In the genomic region with DNA sequence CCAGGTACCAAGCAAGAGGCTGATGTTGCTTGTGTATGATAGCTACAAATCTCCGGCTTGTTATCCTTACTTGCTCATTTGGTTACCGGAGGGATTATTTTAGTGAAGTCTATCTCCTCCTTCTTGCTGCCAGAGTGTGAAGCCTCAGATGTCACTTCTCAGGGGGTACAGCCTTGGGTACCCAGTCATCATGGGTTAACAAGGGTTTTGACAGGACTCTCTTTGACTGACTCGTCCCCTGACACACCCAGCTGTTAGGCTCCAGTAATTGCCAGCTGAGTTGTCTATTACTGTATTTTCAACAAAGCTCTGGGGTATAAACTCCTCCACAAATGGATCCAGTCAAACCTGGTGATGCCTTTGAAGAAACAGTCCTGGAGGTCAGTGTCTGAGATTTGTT, we compare ENCODE assay signal across 20 cellular contexts. TPM values are rescaled to one million over a fixed set of nuclear protein-coding genes. Genes with fewer than 3 reads are reported as not detected.
DNase-seq lines count a peak whose midpoint lies in the region; ATAC-seq and TF ChIP-seq lines count a peak whose summit lies in the region.
"Had no signal": no experiment of that assay in that cellular context is flagged by ENCODE, and none has a peak within 500 bp of the region (broad histone marks: within the 10 kb centered on the region; RNA-seq: fewer than 3 reads in every experiment).

No MANE protein-coding gene starts in this region.

- H3K9me2 ChIP-seq in neural cell (ENCODE audit: insufficient read depth, low read length), result no peaks in the 10 kb centered on the region

- H2AFZ ChIP-seq in neural cell (ENCODE audit: low read depth, low read length), result no peak overlapping the region

- H3K4me2 ChIP-seq in neural cell (ENCODE audit: low read length), result no peak overlapping the region

- H3K4me3 ChIP-seq in neural cell (ENCODE audit: low read length) (peak overlapping the region; percentile 27), brain microvascular endothelial cell (ENCODE audit: low read depth, low read length) (no peak overlapping the region), body of pancreas (no peak overlapping the region)
- H3K4me3 ChIP-seq: GM12878 had no signal

- H3K27me3 ChIP-seq in neural cell (ENCODE audit: insufficient read depth, low read depth, low read length), result no peaks in the 10 kb centered on the region
- H3K27me3 ChIP-seq in brain microvascular endothelial cell (replicated peaks), result peaks cover 2% of the 10 kb centered on the region
- H3K27me3 ChIP-seq in body of pancreas, result no peaks in the 10 kb centered on the region

- in situ Hi-C loops in brain microvascular endothelial cell (cut with HindIII; ENCODE audit: low pct_ligation_motif_present, low sequenced_read_pairs), result no loop called here

- no peaks in the 10 kb centered on the region for H3F3A ChIP-seq in neural cell (ENCODE audit: insufficient read depth, low read length, poor library complexity, severe bottlenecking)

- no peaks in the 10 kb centered on the region for H3K36me3 Mint-ChIP-seq in stimulated activated naive CD8-positive, alpha-beta T cell treated with anti-CD3 and anti-CD28 coated beads, Interleukin-15, Interleukin-2, amounts not matched to agents 100 ng/mL and 50 ng/mL, for 24 hours (ENCODE audit: low read depth)
- H3K36me3 Mint-ChIP-seq in activated naive CD8-positive, alpha-beta T cell treated with anti-CD3 and anti-CD28 coated beads for 36 hours, result no peaks in the 10 kb centered on the region
- H3K36me3 Mint-ChIP-seq: CD4-positive, alpha-beta memory T cell had no signal

- DNase-seq in stimulated activated naive CD8-positive, alpha-beta T cell treated with anti-CD3 and anti-CD28 coated beads, Interleukin-15, Interleukin-2, amounts not matched to agents 100 U/mL and 50 U/mL, for 24 hours, result no peak
- no peak for DNase-seq in activated naive CD8-positive, alpha-beta T cell treated with anti-CD3 and anti-CD28 coated beads for 36 hours
- DNase-seq in brain microvascular endothelial cell (no peak), NOMO-1 treated with DMSO at 0.1 percent for 48 hours (lab: John Stamatoyannopoulos, UW; ENCODE audit: unreplicated experiment) (no peak), body of pancreas (no peak)
- DNase-seq: ACHN; CD4-positive, alpha-beta memory T cell; DMS79; H9; NCI-H1436; NCI-H2081; NCI-H345; NCI-H526 treated with DMSO at 0.1 percent for 48 hours; NK-92 treated with Interleukin-12 subunit alpha and Interleukin-12 subunit beta, amount 100 ng/mL, for 24 hours had no signal

- H3K9ac ChIP-seq in neural cell (ENCODE audit: low read length), result no peak overlapping the region

- no peak for ATAC-seq in stimulated activated naive CD8-positive, alpha-beta T cell treated with anti-CD3 and anti-CD28 coated beads, Interleukin-15, Interleukin-2, amounts not matched to agents 100 U/mL and 50 U/mL, for 24 hours
- no peak for ATAC-seq in body of pancreas
- ATAC-seq: GM12878, Right ventricle myocardium inferior had no signal

- H4K20me1 ChIP-seq in neural cell (ENCODE audit: insufficient read depth), result no peaks in the 10 kb centered on the region

- peaks cover 4% of the 10 kb centered on the region for H3K27me3 Mint-ChIP-seq in stimulated activated naive CD8-positive, alpha-beta T cell treated with anti-CD3 and anti-CD28 coated beads, Interleukin-15, Interleukin-2, amounts not matched to agents 100 ng/mL and 50 ng/mL, for 24 hours
- peaks cover 7% of the 10 kb centered on the region for H3K27me3 Mint-ChIP-seq in activated naive CD8-positive, alpha-beta T cell treated with anti-CD3 and anti-CD28 coated beads for 36 hours

- TF ChIP-seq CTCF in neural cell (IDR thresholded peaks at IDR 0.05; ENCODE audit: poor library complexity, severe bottlenecking), result no peak
- no peak for TF ChIP-seq CTCF in brain microvascular endothelial cell (IDR thresholded peaks at IDR 0.05; ENCODE audit: low read depth, low read length, missing control alignments)
- no peak for TF ChIP-seq CTCF in body of pancreas (IDR thresholded peaks at IDR 0.05)

- TF ChIP-seq EP300 in neural cell (conservative IDR thresholded peaks at IDR 0.05; ENCODE audit: poor library complexity, severe bottlenecking), result peak; percentile 17

- H3K4me1 ChIP-seq in body of pancreas, result no peaks in the 10 kb centered on the region

- H3K9me3 Mint-ChIP-seq in stimulated activated naive CD8-positive, alpha-beta T cell treated with anti-CD3 and anti-CD28 coated beads, Interleukin-15, Interleukin-2, amounts not matched to agents 100 ng/mL and 50 ng/mL, for 24 hours, result no peaks in the 10 kb centered on the region
- H3K9me3 Mint-ChIP-seq in activated naive CD8-positive, alpha-beta T cell treated with anti-CD3 and anti-CD28 coated beads for 36 hours, result peaks cover 2% of the 10 kb centered on the region

- H3K9me3 ChIP-seq in neural cell (ENCODE audit: low read length) (no peaks in the 10 kb centered on the region), body of pancreas (peaks cover 0 to 4% (median 0%) of the 10 kb centered on the region in 3 donors)

- no peak overlapping the region for H3K27ac ChIP-seq in neural cell (ENCODE audit: low read length)
- no peak overlapping the region for H3K27ac ChIP-seq in brain microvascular endothelial cell
- no peak overlapping the region for H3K27ac ChIP-seq in body of pancreas

- TF ChIP-seq POLR2A in body of pancreas (IDR thresholded peaks at IDR 0.05), result no peak

- H3K36me3 ChIP-seq in neural cell (ENCODE audit: insufficient read depth, low read length) (no peaks in the 10 kb centered on the region), brain microvascular endothelial cell (replicated peaks) (no peaks in the 10 kb centered on the region), body of pancreas (replicated peaks in 1 of 2; ENCODE audit: insufficient read depth in 1 of 2, low read depth in 2 of 2) (no peaks in the 10 kb centered on the region)

- H3K4me3 Mint-ChIP-seq in stimulated activated naive CD8-positive, alpha-beta T cell treated with anti-CD3 and anti-CD28 coated beads, Interleukin-15, Interleukin-2, amounts not matched to agents 100 ng/mL and 50 ng/mL, for 24 hours, result no peak overlapping the region
- H3K4me3 Mint-ChIP-seq in activated naive CD8-positive, alpha-beta T cell treated with anti-CD3 and anti-CD28 coated beads for 36 hours, result peak overlapping the region; percentile 20
- H3K4me3 Mint-ChIP-seq: H9 had no signal

- TF ChIP-seq RAD21 in neural cell (conservative IDR thresholded peaks at IDR 0.05), result no peak

- intact Hi-C loops in body of pancreas (cut with DNase I), result no loop called here

- no peaks in the 10 kb centered on the region for H3K79me2 ChIP-seq in neural cell (replicated peaks; ENCODE audit: insufficient read depth, low read length)

- WGBS in body of pancreas, 2 donors, result 41 to 54% methylated on average over 3 of the region's 3 CpGs

- H3K4me1 Mint-ChIP-seq in stimulated activated naive CD8-positive, alpha-beta T cell treated with anti-CD3 and anti-CD28 coated beads, Interleukin-15, Interleukin-2, amounts not matched to agents 100 ng/mL and 50 ng/mL, for 24 hours (ENCODE audit: low read depth), result peaks cover 42% of the 10 kb centered on the region
- H3K4me1 Mint-ChIP-seq in activated naive CD8-positive, alpha-beta T cell treated with anti-CD3 and anti-CD28 coated beads for 36 hours, result peaks cover 32% of the 10 kb centered on the region

- H3K27ac Mint-ChIP-seq in stimulated activated naive CD8-positive, alpha-beta T cell treated with anti-CD3 and anti-CD28 coated beads, Interleukin-15, Interleukin-2, amounts not matched to agents 100 ng/mL and 50 ng/mL, for 24 hours, result peak overlapping the region; percentile 67
- H3K27ac Mint-ChIP-seq in activated naive CD8-positive, alpha-beta T cell treated with anti-CD3 and anti-CD28 coated beads for 36 hours, result peak overlapping the region; percentile 78

TF ChIP-seq in neural cell, 6 proteins besides CTCF, POLR2A, EP300 and RAD21 (continues in another document):
- no peak for TF ChIP-seq POLR2AphosphoS5 (IDR thresholded peaks at IDR 0.05)

RNA-seq across cellular contexts. Expression of gene PELI3, which starts 11.9 kb away (rescaled TPM):
- total RNA-seq in activated naive CD8-positive, alpha-beta T cell treated with anti-CD3 and anti-CD28 coated beads for 36 hours, result 1 to 10 TPM; 5.8 to 6.4 TPM
- 13.3 and 16.2 TPM in 2 replicates for polyA plus RNA-seq in neural cell
- polyA minus RNA-seq in neural cell, result 21.4 and 26.3 TPM in 2 replicates
- total RNA-seq in body of pancreas, result 10 to 100 TPM in 1 of 2 donors, 1 to 10 TPM in 1; 7.6 to 10.9 TPM

RNA-seq across cellular contexts. Expression of gene MRPL11, which starts 16.2 kb away (rescaled TPM):
- total RNA-seq in activated naive CD8-positive, alpha-beta T cell treated with anti-CD3 and anti-CD28 coated beads for 36 hours, result 100 to 1,000 TPM; 159 to 161 TPM
- polyA plus RNA-seq in neural cell, result 50.9 and 54.3 TPM in 2 replicates
- polyA minus RNA-seq in neural cell, result 13.1 and 15.2 TPM in 2 replicates
- total RNA-seq in body of pancreas, result 10 to 100 TPM; 20.8 to 22.1 TPM

RNA-seq across cellular contexts. Expression of gene DPP3, which starts 25.4 kb away (rescaled TPM):
- 10 to 100 TPM; 70.7 to 75.3 TPM for total RNA-seq in activated naive CD8-positive, alpha-beta T cell treated with anti-CD3 and anti-CD28 coated beads for 36 hours
- 56.2 and 71.7 TPM in 2 replicates for polyA plus RNA-seq in neural cell
- 49.9 and 80.8 TPM in 2 replicates for polyA minus RNA-seq in neural cell
- 10 to 100 TPM; 15.8 to 52.4 TPM for total RNA-seq in body of pancreas

RNA-seq across cellular contexts. Expression of gene NPAS4, which starts 34.0 kb away (rescaled TPM):
- under 1 TPM in 1 of 2 experiments, not detected in 1; 0.16 TPM for total RNA-seq in activated naive CD8-positive, alpha-beta T cell treated with anti-CD3 and anti-CD28 coated beads for 36 hours
- 6.7 and 10.6 TPM in 2 replicates for polyA plus RNA-seq in neural cell
- 13.4 and 21.9 TPM in 2 replicates for polyA minus RNA-seq in neural cell
- total RNA-seq in body of pancreas, result not detected
- total RNA-seq: CD4-positive, alpha-beta memory T cell; G401; LHCN-M2; Right ventricle myocardium inferior had no signal
- polyA plus RNA-seq: CD4-positive, alpha-beta memory T cell had no signal

RNA-seq across cellular contexts. Expression of gene BBS1, which starts 55.6 kb away (rescaled TPM):
- total RNA-seq in activated naive CD8-positive, alpha-beta T cell treated with anti-CD3 and anti-CD28 coated beads for 36 hours, result 10 to 100 TPM in 1 of 2 experiments, 1 to 10 TPM in 1; 7.7 to 13.1 TPM
- polyA plus RNA-seq in neural cell, result 55.1 and 69.5 TPM in 2 replicates
- 69.6 and 84.2 TPM in 2 replicates for polyA minus RNA-seq in neural cell
- total RNA-seq in body of pancreas, result 10 to 100 TPM; 49.0 to 58.0 TPM

Comparison
In these comparisons a context has a peak if more than half of its experiments do, and no peak if none do; other contexts are left out.
1. RNA of gene MRPL11, which starts 16.2 kb away (total RNA-seq): 159 to 161 TPM in activated naive CD8-positive, alpha-beta T cell treated with anti-CD3 and anti-CD28 coated beads for 36 hours; 20.8 to 22.1 TPM in body of pancreas; every median in the first group is over 4 times any median in the second.